In the genomic region with DNA sequence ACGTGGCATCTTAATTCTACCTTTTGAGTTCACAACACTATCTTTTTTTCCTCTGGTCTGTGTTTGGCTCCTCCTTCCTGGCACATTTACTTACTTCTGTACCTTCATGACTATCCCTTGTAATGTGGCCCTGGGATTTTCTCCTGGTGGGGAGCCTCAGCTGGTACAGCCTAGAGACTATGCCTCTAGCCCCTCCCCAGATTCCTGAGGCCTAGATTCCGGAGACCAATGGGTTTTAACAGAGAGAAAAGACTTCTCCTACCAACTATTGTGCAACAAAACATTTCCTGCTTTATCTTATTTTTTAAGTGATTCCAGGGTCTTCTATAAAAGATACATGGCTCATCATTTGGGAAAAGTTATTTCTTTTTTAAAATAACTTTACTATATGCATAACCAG, we compare ENCODE assay signal across 1 cellular context.
A peak's percentile ranks its signal among the peaks of the same experiment; 100 is the strongest.
TF ChIP-seq lines count a peak whose summit lies in the region.

No MANE protein-coding gene starts in this region.

TF ChIP-seq in HCT116, 20 proteins besides CTCF, POLR2A, EP300 and RAD21 (continued from another document):
- peak; percentile 41 for TF ChIP-seq TCF7L2 (IDR thresholded peaks at IDR 0.05; ENCODE audit: borderline replicate concordance, extremely low read depth, insufficient read depth, insufficient read length)
- peak; percentile 64; the same call in 1 of the 2 replicates for TF ChIP-seq CEBPB (IDR thresholded peaks at IDR 0.05; ENCODE audit: low read depth)
- TF ChIP-seq, protein P1, sequence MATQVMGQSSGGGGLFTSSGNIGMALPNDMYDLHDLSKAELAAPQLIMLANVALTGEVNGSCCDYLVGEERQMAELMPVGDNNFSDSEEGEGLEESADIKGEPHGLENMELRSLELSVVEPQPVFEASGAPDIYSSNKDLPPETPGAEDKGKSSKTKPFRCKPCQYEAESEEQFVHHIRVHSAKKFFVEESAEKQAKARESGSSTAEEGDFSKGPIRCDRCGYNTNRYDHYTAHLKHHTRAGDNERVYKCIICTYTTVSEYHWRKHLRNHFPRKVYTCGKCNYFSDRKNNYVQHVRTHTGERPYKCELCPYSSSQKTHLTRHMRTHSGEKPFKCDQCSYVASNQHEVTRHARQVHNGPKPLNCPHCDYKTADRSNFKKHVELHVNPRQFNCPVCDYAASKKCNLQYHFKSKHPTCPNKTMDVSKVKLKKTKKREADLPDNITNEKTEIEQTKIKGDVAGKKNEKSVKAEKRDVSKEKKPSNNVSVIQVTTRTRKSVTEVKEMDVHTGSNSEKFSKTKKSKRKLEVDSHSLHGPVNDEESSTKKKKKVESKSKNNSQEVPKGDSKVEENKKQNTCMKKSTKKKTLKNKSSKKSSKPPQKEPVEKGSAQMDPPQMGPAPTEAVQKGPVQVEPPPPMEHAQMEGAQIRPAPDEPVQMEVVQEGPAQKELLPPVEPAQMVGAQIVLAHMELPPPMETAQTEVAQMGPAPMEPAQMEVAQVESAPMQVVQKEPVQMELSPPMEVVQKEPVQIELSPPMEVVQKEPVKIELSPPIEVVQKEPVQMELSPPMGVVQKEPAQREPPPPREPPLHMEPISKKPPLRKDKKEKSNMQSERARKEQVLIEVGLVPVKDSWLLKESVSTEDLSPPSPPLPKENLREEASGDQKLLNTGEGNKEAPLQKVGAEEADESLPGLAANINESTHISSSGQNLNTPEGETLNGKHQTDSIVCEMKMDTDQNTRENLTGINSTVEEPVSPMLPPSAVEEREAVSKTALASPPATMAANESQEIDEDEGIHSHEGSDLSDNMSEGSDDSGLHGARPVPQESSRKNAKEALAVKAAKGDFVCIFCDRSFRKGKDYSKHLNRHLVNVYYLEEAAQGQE (IDR thresholded peaks at IDR 0.05; ENCODE audit: low read depth), result no peak
